In the genomic region with DNA sequence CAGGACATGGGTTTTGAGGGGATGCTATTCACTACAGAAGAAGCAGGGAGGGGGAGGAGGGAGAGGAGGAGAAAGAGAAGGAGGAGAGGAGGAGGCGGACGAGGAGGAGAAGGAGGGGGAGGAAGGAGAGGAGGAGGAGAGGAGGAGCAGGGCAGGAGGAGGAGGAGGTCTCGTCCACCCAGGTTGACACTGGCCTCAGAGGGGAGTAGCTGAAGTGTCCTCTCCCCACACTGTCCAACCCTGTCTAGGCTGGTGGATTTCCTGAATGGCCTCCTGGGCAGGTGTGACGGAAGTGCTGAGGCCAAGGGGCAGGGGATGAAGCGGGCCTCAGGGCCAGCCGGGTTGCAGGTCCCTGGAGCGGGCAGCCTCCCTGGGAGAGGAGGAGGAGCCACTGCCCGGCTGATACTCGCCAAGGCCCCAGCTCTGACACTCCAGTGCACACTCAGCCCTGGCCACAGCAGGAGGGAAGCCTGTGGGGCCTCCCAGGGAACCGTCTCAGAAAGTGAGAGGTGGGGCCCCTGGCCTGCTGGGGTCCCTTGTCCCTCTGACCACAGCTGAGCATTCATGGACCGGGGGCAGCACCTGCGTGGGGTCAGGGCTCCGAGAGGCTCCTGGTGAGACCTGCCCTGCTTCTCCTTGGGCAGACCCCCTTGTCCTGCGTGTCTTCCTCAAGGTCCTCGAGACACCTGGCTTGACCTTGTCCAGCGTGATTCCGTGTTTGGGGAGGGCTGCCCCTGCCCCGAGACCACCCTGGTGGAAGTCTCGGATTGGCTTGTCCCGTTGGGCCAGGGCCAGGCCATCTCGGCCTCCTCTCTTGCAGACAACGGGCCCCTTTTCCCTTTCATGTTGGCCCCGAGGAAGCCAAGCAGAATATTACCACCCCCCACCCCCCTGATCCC, we compare ENCODE assay signal across 15 cellular contexts.
DNase-seq lines count a peak whose midpoint lies in the region; ATAC-seq and TF ChIP-seq lines count a peak whose summit lies in the region.
"Had no signal": no experiment of that assay in that cellular context is flagged by ENCODE, and none has a peak within 500 bp of the region (broad histone marks: within the 10 kb centered on the region; RNA-seq: fewer than 3 reads in every experiment).

No MANE protein-coding gene starts in this region.

- H3K36me3 ChIP-seq in WERI-Rb-1, result no peaks in the 10 kb centered on the region
- H3K36me3 ChIP-seq in thyroid gland, result no peaks in the 10 kb centered on the region
- H3K36me3 ChIP-seq in effector memory CD4-positive, alpha-beta T cell (ENCODE audit: control insufficient read depth, insufficient read depth, low read length), result no peaks in the 10 kb centered on the region
- H3K36me3 ChIP-seq: colonic mucosa, neutrophil had no signal

- peak in 1 of 2 donors; percentile 64 for TF ChIP-seq POLR2A in thyroid gland (IDR thresholded peaks at IDR 0.05)

- no peaks in the 10 kb centered on the region for H3K27me3 ChIP-seq in WERI-Rb-1 (ENCODE audit: insufficient read depth, low read depth, severe bottlenecking)
- H3K27me3 ChIP-seq in thyroid gland, result no peaks in the 10 kb centered on the region
- no peaks in the 10 kb centered on the region for H3K27me3 ChIP-seq in effector memory CD4-positive, alpha-beta T cell (replicated peaks; ENCODE audit: control insufficient read depth, insufficient read depth, low read length, poor library complexity, severe bottlenecking)
- H3K27me3 ChIP-seq: colonic mucosa had no signal

- TF ChIP-seq CTCF in WERI-Rb-1 (IDR thresholded peaks at IDR 0.05; ENCODE audit: low read depth, low read length) (no peak), thyroid gland (IDR thresholded peaks at IDR 0.05) (no peak)

- H3K4me1 ChIP-seq in thyroid gland, result peaks cover 48 to 74% of the 10 kb centered on the region in 2 donors
- peaks cover 9% of the 10 kb centered on the region for H3K4me1 ChIP-seq in effector memory CD4-positive, alpha-beta T cell (ENCODE audit: control insufficient read depth, insufficient read depth, low read length, poor library complexity, severe bottlenecking)
- H3K4me1 ChIP-seq: colonic mucosa had no signal

- H3K9me3 ChIP-seq in WERI-Rb-1 (ENCODE audit: severe bottlenecking), result no peaks in the 10 kb centered on the region
- no peaks in the 10 kb centered on the region for H3K9me3 ChIP-seq in thyroid gland
- no peaks in the 10 kb centered on the region for H3K9me3 ChIP-seq in effector memory CD4-positive, alpha-beta T cell (ENCODE audit: control insufficient read depth, low read length)
- H3K9me3 ChIP-seq: colonic mucosa, neutrophil had no signal

- WGBS in thyroid gland, 2 donors, result 22 to 32% methylated on average over 16 to 19 of the region's 23 CpGs

- no peak for DNase-seq in left cardiac atrium
- no peak for DNase-seq in cardiac septum (ENCODE audit: low spot score)
- peak; percentile 63 for DNase-seq in WERI-Rb-1
- DNase-seq in left kidney (ENCODE audit: low read depth, low spot score), result peak; percentile 91
- DNase-seq in thyroid gland, result peak; percentile 92 to 93
- no peak for DNase-seq in activated T-cell treated with anti-CD3 and anti-CD28 coated beads, Interleukin-2, amount 50 U/mL, for 1 hour
- DNase-seq in NCI-H1694 (lab: John Stamatoyannopoulos, UW), result no peak
- no peak for DNase-seq in effector memory CD4-positive, alpha-beta T cell
- DNase-seq: activated naive CD4-positive, alpha-beta T cell treated with anti-CD3 and anti-CD28 coated beads, Interleukin-2, amount 10 ng/mL, durations not matched to agents 7 days and 5 days; colonic mucosa; EL; NCI-H2107; PC-9 had no signal

- ATAC-seq in left cardiac atrium, result peak; percentile 14 to 21

- H3K4me3 ChIP-seq in WERI-Rb-1 (ENCODE audit: low read depth, low read length) (no peak overlapping the region), thyroid gland (replicated peaks in 1 of 3) (no peak overlapping the region)
- no peak overlapping the region for H3K4me3 ChIP-seq in effector memory CD4-positive, alpha-beta T cell (ENCODE audit: insufficient read depth, low read depth, low read length, poor library complexity, severe bottlenecking)
- H3K4me3 ChIP-seq: colonic mucosa, PC-9 had no signal

- H3K27ac ChIP-seq in WERI-Rb-1, result peak overlapping the region; percentile 97
- H3K27ac ChIP-seq in thyroid gland, result peak overlapping the region; percentile 74 to 88 (median 81)
- H3K27ac ChIP-seq in effector memory CD4-positive, alpha-beta T cell (ENCODE audit: insufficient read depth, low read length, poor library complexity, severe bottlenecking), result no peak overlapping the region
- H3K27ac ChIP-seq: colonic mucosa, KMS-11, neutrophil, PC-9 had no signal

- intact Hi-C loops in left cardiac atrium (cut with DNase I), result loop anchor here in 1 of 2 donors (10.0 kb wide), 1 partner anchor 62 kb away; no protein-coding TSS in a partner anchor
- intact Hi-C loops in cardiac septum (cut with DNase I), result no loop called here
- intact Hi-C loops in thyroid gland (cut with DNase I), result no loop called here

Comparison
In these comparisons a context has a peak if more than half of its experiments do, and no peak if none do; other contexts are left out.
1. DNase-seq: peak in WERI-Rb-1 (single experiment), left kidney (single experiment) and thyroid gland (2 of 2); none in left cardiac atrium (single experiment), cardiac septum (single experiment), activated T-cell treated with anti-CD3 and anti-CD28 coated beads, Interleukin-2, amount 50 U/mL, for 1 hour (single experiment), NCI-H1694 (single experiment) and effector memory CD4-positive, alpha-beta T cell (0 of 3).